1 cellular context compared by ENCODE assay signal in genomic region chr12:39993261-39993660, GRCh38.
TF ChIP-seq lines count a peak whose summit lies in the region.

No MANE protein-coding gene starts in this region.

TF ChIP-seq in K562, 482 proteins besides CTCF, POLR2A, EP300 and RAD21 (continued from another document):
- TF ChIP-seq MGA (IDR thresholded peaks at IDR 0.05) (no peak), U2AF1 (optimal IDR thresholded peaks at IDR 0.05; ENCODE audit: low read depth, low read length) (no peak), ZNF407 (IDR thresholded peaks at IDR 0.05; ENCODE audit: low read depth) (no peak)
